8 cellular contexts compared by ENCODE assay signal in genomic region chr19:52897149-52897935, GRCh38. TPM values are rescaled to one million over a fixed set of nuclear protein-coding genes. Genes with fewer than 3 reads are reported as not detected.
DNase-seq lines count a peak whose midpoint lies in the region; ATAC-seq and TF ChIP-seq lines count a peak whose summit lies in the region.

TSS of gene ZNF320 (minus strand) at chr19:52897635. CDS start at chr19:52890255, 7,380 bp downstream.

- no peaks in the 10 kb centered on the region for H3K4me1 Mint-ChIP-seq in Calu3 (ENCODE audit: low read depth, unreplicated experiment)

- TF ChIP-seq CTCF in Calu3 (IDR thresholded peaks at IDR 0.05; ENCODE audit: unreplicated experiment) (no peak), omental fat pad (IDR thresholded peaks at IDR 0.05) (no peak), testis (IDR thresholded peaks at IDR 0.05) (no peak)

- H3K36me3 Mint-ChIP-seq in Calu3 (ENCODE audit: insufficient read depth, unreplicated experiment): peaks cover 30% of the 10 kb centered on the region

- H3K9me3 Mint-ChIP-seq in Calu3 (ENCODE audit: low read depth, unreplicated experiment): peaks cover 14% of the 10 kb centered on the region

- peaks cover 24% of the 10 kb centered on the region for H3K36me3 ChIP-seq in HUES64 (ENCODE audit: insufficient read depth, low read length)
- peaks cover 22% of the 10 kb centered on the region for H3K36me3 ChIP-seq in SJCRH30
- H3K36me3 ChIP-seq in testis (ENCODE audit: low read depth, missing control alignments): no peaks in the 10 kb centered on the region

- TF ChIP-seq POLR2A in testis (IDR thresholded peaks at IDR 0.05): no peak

- peak within 1 kb of the TSS; percentile 42 for H3K27ac Mint-ChIP-seq in Calu3 (ENCODE audit: unreplicated experiment)

- H3K9me3 ChIP-seq in HUES64 (ENCODE audit: insufficient read depth, low read depth, low read length): no peaks in the 10 kb centered on the region
- H3K9me3 ChIP-seq in SJCRH30 (replicated peaks): no peaks in the 10 kb centered on the region
- no peaks in the 10 kb centered on the region for H3K9me3 ChIP-seq in testis

- no peaks in the 10 kb centered on the region for H3K27me3 Mint-ChIP-seq in Calu3 (ENCODE audit: unreplicated experiment)

- DNase-seq in Calu3: peak; percentile 82
- peak; percentile 94 to 95 for DNase-seq in SJCRH30
- DNase-seq in activated naive CD4-positive, alpha-beta T cell treated with Interleukin-2 at 50 U/mL for 16 hours: peak; percentile 90
- peak; percentile 98 for DNase-seq in germinal center (ENCODE audit: low spot score)
- peak; percentile 98 for DNase-seq in omental fat pad (ENCODE audit: low spot score)
- DNase-seq in testis: peak; percentile 99

- ATAC-seq in GM21423 (IDR thresholded peaks at IDR 0.05; ENCODE audit: unreplicated experiment) (peak; percentile 99), omental fat pad (ENCODE audit: low FRiP score) (peak; percentile 100)

- H3K27ac ChIP-seq in HUES64 (ENCODE audit: low read depth, low read length) (peak within 1 kb of the TSS; percentile 93), SJCRH30 (peak within 1 kb of the TSS; percentile 63), testis (peak within 1 kb of the TSS; percentile 73 to 84)

- WGBS in HUES64: 1% methylated on average over 56 of the region's 56 CpGs
- 0 to 1% methylated on average over 19 to 56 of the region's 56 CpGs for WGBS in testis, 2 donors

- CTCF ChIA-PET in Calu3 (lab: Charles Lee): interaction anchor here (0.6 kb wide), 2 partner anchors 51 to 224 kb away, joined by 3 to 9 read pairs; no protein-coding TSS in a partner anchor

- intact Hi-C loops in Calu3 (cut with micrococcal nuclease; ENCODE audit: unreplicated experiment) (no loop called here), testis (cut with DNase I; ENCODE audit: low total_unique reads) (no loop called here)

- H3K4me1 ChIP-seq in HUES64 (ENCODE audit: insufficient read depth, low read length) (peaks cover 9% of the 10 kb centered on the region; the same call in 1 of the 2 replicates), SJCRH30 (no peaks in the 10 kb centered on the region), testis (peaks cover 4% of the 10 kb centered on the region)

- H3K4me3 ChIP-seq in HUES64 (ENCODE audit: low read length) (peak within 1 kb of the TSS; percentile 92), SJCRH30 (peak within 1 kb of the TSS; percentile 72), testis (peak within 1 kb of the TSS; percentile 73 to 89)

- peak within 1 kb of the TSS; percentile 95 for H3K9ac ChIP-seq in HUES64 (ENCODE audit: low read depth, low read length)

- H3K27me3 ChIP-seq in HUES64 (ENCODE audit: insufficient read depth, low read length) (no peaks in the 10 kb centered on the region), SJCRH30 (no peaks in the 10 kb centered on the region), testis (no peaks in the 10 kb centered on the region)

- H3K4me3 Mint-ChIP-seq in Calu3 (ENCODE audit: low read depth, unreplicated experiment): peak within 1 kb of the TSS; percentile 81

- BruUV-seq in Calu3 (replicated peaks; lab: Mats Ljungman, UMichigan): TSS peak; percentile 60

RNA-seq across cellular contexts. Expression of gene ZNF320, which starts in this region (rescaled TPM):
- total RNA-seq in Calu3 (2022) (2.5 and 7.8 TPM in 2 replicates), omental fat pad (10 to 100 TPM in 1 of 4 donors, 1 to 10 TPM in 3; 7.7 to 25.1 (median 8.3) TPM), testis (10 to 100 TPM; 21.3 to 21.6 TPM)
- 13.9 TPM for polyA plus RNA-seq in HUES64 (2013, experiment 1 of 2)
- polyA plus RNA-seq in HUES64 (2013, experiment 2 of 2): 17.0 TPM
- total RNA-seq in SJCRH30 (2014; rRNA removed; shearing (Covaris generic)): 11.4 and 15.3 TPM in 2 replicates
- polyA plus RNA-seq in testis (ENCODE audit: insufficient read depth, low read depth, low replicate concordance): 8.2 TPM

Comparison
In these comparisons a context has a peak if more than half of its experiments do, and no peak if none do; other contexts are left out.
1. Peak in every context shown above with its lines: DNase-seq, ATAC-seq, H3K4me3 ChIP-seq and H3K27ac ChIP-seq.